ENCODE assay signal across 10 cellular contexts in genomic region chr2:170711774-170712652, GRCh38. TPM values are rescaled to one million over a fixed set of nuclear protein-coding genes. Genes with fewer than 3 reads are reported as not detected.
DNase-seq lines count a peak whose midpoint lies in the region; ATAC-seq and TF ChIP-seq lines count a peak whose summit lies in the region.
"Had no signal": no experiment of that assay in that cellular context is flagged by ENCODE, and none has a peak within 500 bp of the region (broad histone marks: within the 10 kb centered on the region; RNA-seq: fewer than 3 reads in every experiment).

No MANE protein-coding gene starts in this region.

- H3K9ac ChIP-seq in HUES6 (ENCODE audit: low read length): peak overlapping the region; percentile 99

- H3K9me3 Mint-ChIP-seq in Caco-2 (ENCODE audit: unreplicated experiment): peaks cover 12% of the 10 kb centered on the region
- no peaks in the 10 kb centered on the region for H3K9me3 Mint-ChIP-seq in activated T-cell treated with anti-CD3 and anti-CD28 coated beads, Interleukin-2, amount 50 U/mL, for 4 hours

- peaks cover 40% of the 10 kb centered on the region for H3K36me3 Mint-ChIP-seq in Caco-2 (ENCODE audit: insufficient read depth, unreplicated experiment)
- no peaks in the 10 kb centered on the region for H3K36me3 Mint-ChIP-seq in activated T-cell treated with anti-CD3 and anti-CD28 coated beads, Interleukin-2, amount 50 U/mL, for 4 hours (ENCODE audit: insufficient read depth)

- peak overlapping the region; percentile 100 for H3K4me3 Mint-ChIP-seq in Caco-2 (ENCODE audit: unreplicated experiment)
- peak overlapping the region; percentile 29 for H3K4me3 Mint-ChIP-seq in activated T-cell treated with anti-CD3 and anti-CD28 coated beads, Interleukin-2, amount 50 U/mL, for 4 hours

- DNase-seq in Caco-2 (peak; percentile 84 to 85), left lobe of liver (ENCODE audit: low spot score) (peak; percentile 51), dedifferentiated amniotic fluid mesenchymal stem cell (ENCODE audit: extremely low spot score) (no peak), NCI-H446 treated with DMSO at 0.1 percent for 48 hours (lab: John Stamatoyannopoulos, UW) (no peak), inferior parietal cortex (ENCODE audit: extremely low spot score) (no peak)
- DNase-seq in activated T-cell treated with anti-CD3 and anti-CD28 coated beads, Interleukin-2, amount 50 U/mL, for 4 hours: no peak
- DNase-seq: activated CD4-positive, CD25-positive, alpha-beta regulatory T cell; NCI-H2081 had no signal

- no peaks in the 10 kb centered on the region for H3K27me3 ChIP-seq in Caco-2 (replicated peaks; ENCODE audit: control insufficient read depth, insufficient read depth, low read length)
- H3K27me3 ChIP-seq in HUES6 (ENCODE audit: control insufficient read depth, insufficient read depth, low read length): peaks cover 88% of the 10 kb centered on the region

- CTCF ChIA-PET in Caco-2 (lab: Charles Lee): interaction anchor here (0.9 to 3.0 kb wide), 4 partner anchors 104 to 351 kb away, joined by 5 to 12 read pairs (median 6); partner anchors contain the start of gene GAD1

- H3K9me3 ChIP-seq in Caco-2 (no peaks in the 10 kb centered on the region), HUES6 (ENCODE audit: control insufficient read depth, insufficient read depth, low read depth, low read length) (no peaks in the 10 kb centered on the region)

- H3K4me1 ChIP-seq in Caco-2 (peaks cover 6% of the 10 kb centered on the region; the same call in 1 of the 2 replicates), HUES6 (ENCODE audit: control insufficient read depth, insufficient read depth, low read length) (peaks cover 33% of the 10 kb centered on the region)

- TF ChIP-seq CTCF in Caco-2 (IDR thresholded peaks at IDR 0.05; ENCODE audit: insufficient read depth in 1 of 2, low read depth in 1 of 2, low read length in 1 of 2, severe bottlenecking in 1 of 2, unreplicated experiment in 1 of 2): no peak

- peak overlapping the region; percentile 54 for H3K27ac Mint-ChIP-seq in Caco-2 (ENCODE audit: unreplicated experiment)

- POLR2A ChIA-PET in Caco-2 (lab: Charles Lee): interaction anchor here (0.7 kb wide), 3 partner anchors 26 to 173 kb away, joined by 3 to 6 read pairs (median 3); no protein-coding TSS in a partner anchor

- no TSS peak for BruUV-seq in Caco-2 (replicated peaks; lab: Mats Ljungman, UMichigan)

- intact Hi-C loops in Caco-2 (cut with micrococcal nuclease; ENCODE audit: unreplicated experiment): loop anchor here (5.0 kb wide), 2 partner anchors 180 to 265 kb away; no protein-coding TSS in a partner anchor

- H3K27me3 Mint-ChIP-seq in Caco-2 (ENCODE audit: insufficient read depth, unreplicated experiment): no peaks in the 10 kb centered on the region
- H3K27me3 Mint-ChIP-seq in activated T-cell treated with anti-CD3 and anti-CD28 coated beads, Interleukin-2, amount 50 U/mL, for 4 hours (ENCODE audit: low read depth): peaks cover 62% of the 10 kb centered on the region

- H3K27ac ChIP-seq in HUES6 (ENCODE audit: low read depth, low read length): peak overlapping the region; percentile 88; the same call in 1 of the 2 replicates

- peaks cover 18% of the 10 kb centered on the region for H3K4me1 Mint-ChIP-seq in Caco-2 (ENCODE audit: low read depth, unreplicated experiment)
- peaks cover 25% of the 10 kb centered on the region for H3K4me1 Mint-ChIP-seq in activated T-cell treated with anti-CD3 and anti-CD28 coated beads, Interleukin-2, amount 50 U/mL, for 4 hours (ENCODE audit: low read depth)

- no peak for ATAC-seq in activated T-cell treated with anti-CD3 and anti-CD28 coated beads, Interleukin-2, amount 50 U/mL, for 4 hours
- ATAC-seq in left lobe of liver (no peak), HG02588 (IDR thresholded peaks at IDR 0.05; ENCODE audit: unreplicated experiment) (no peak)

- peak overlapping the region; percentile 62 for H3K4me3 ChIP-seq in Caco-2 (ENCODE audit: low read depth, low read length)
- H3K4me3 ChIP-seq in HUES6 (ENCODE audit: low read depth, low read length): peak overlapping the region; percentile 72

- no peaks in the 10 kb centered on the region for H3K36me3 ChIP-seq in Caco-2 (ENCODE audit: control insufficient read depth, insufficient read depth, low read length)
- H3K36me3 ChIP-seq in HUES6 (ENCODE audit: control insufficient read depth, insufficient read depth, low read length): peaks cover 3% of the 10 kb centered on the region; the same call in 1 of the 2 replicates

RNA-seq across cellular contexts. Expression of gene SP5, which starts 3.1 kb away (rescaled TPM):
- total RNA-seq in Caco-2 (2022) (149 and 161 TPM in 2 replicates), left lobe of liver (2.6 TPM)
- total RNA-seq in activated T-cell treated with anti-CD3 and anti-CD28 coated beads, Interleukin-2, amount 50 U/mL, for 4 hours: not detected

RNA-seq across cellular contexts. Expression of gene ERICH2, which starts 58.2 kb away (rescaled TPM):
- total RNA-seq in Caco-2 (2022) (3.1 and 3.3 TPM in 2 replicates), left lobe of liver (1.5 TPM)
- not detected for total RNA-seq in activated T-cell treated with anti-CD3 and anti-CD28 coated beads, Interleukin-2, amount 50 U/mL, for 4 hours

Comparison
In these comparisons a context has a peak if more than half of its experiments do, and no peak if none do; other contexts are left out.
1. DNase-seq: peak in Caco-2 (2 of 2) and left lobe of liver (single experiment); none in activated T-cell treated with anti-CD3 and anti-CD28 coated beads, Interleukin-2, amount 50 U/mL, for 4 hours (single experiment), dedifferentiated amniotic fluid mesenchymal stem cell (single experiment), NCI-H446 treated with DMSO at 0.1 percent for 48 hours (single experiment) and inferior parietal cortex (single experiment).
2. RNA of gene SP5, which starts 3.1 kb away (total RNA-seq): 149 to 161 TPM in Caco-2; 2.6 TPM in left lobe of liver (single experiment) and not detected in activated T-cell treated with anti-CD3 and anti-CD28 coated beads, Interleukin-2, amount 50 U/mL, for 4 hours; every median in the first group is over 10 times any median in the second.